ENCODE assay signal across 8 cellular contexts in the genomic region with DNA sequence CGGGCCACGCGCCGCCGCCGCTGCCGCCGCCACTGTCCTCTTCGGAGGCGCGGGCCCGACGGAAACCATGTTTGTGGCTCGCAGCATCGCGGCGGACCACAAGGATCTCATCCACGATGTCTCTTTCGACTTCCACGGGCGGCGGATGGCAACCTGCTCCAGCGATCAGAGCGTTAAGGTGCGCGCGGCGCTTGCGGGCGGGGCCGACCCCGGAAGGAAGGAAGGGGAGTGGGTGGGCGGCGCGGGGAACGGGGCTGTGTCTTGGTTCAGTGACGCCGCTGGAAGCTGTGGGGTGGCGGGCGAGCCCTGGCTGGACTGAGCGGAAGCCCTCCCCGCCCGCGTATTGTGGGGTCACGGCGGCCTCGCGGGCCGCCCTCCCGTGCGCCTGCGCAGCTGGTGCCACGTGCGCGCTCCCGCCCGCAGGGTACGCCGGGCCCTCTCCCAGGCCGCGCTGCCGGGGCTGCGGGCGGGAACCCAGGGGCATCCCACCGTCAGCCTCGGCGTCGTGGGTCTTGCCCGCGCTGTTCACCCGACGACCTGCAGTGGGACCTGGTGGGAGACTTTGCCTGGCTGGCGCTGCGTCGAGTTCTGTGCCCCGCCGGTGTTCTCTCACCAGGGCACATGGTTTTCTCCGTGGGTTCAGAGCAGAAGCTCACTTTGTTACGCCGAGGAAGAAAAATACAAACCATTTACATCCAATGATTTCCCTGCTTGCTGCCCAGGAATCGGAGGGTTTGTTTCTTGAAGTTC. TPM values are rescaled to one million over a fixed set of nuclear protein-coding genes. Genes with fewer than 3 reads are reported as not detected.
DNase-seq lines count a peak whose midpoint lies in the region; ATAC-seq and TF ChIP-seq lines count a peak whose summit lies in the region.

No MANE protein-coding gene starts in this region.

- no peaks in the 10 kb centered on the region for H3K27me3 ChIP-seq in BE2C
- H3K27me3 ChIP-seq in colonic mucosa: no peaks in the 10 kb centered on the region

- DNase-seq in BE2C: peak; percentile 90
- peak; percentile 85 to 86 for DNase-seq in NCI-H524 (lab: John Stamatoyannopoulos, UW)
- peak; percentile 99 for DNase-seq in activated CD4-positive, alpha-beta T cell treated with anti-CD3 and anti-CD28 coated beads for 48 hours
- peak; percentile 94 for DNase-seq in colonic mucosa
- DNase-seq in left kidney (ENCODE audit: low read depth, low spot score): peak; percentile 95
- peak; percentile 97 to 98 for DNase-seq in stimulated activated CD4-positive, alpha-beta T cell treated with anti-CD3 and anti-CD28 coated beads, Interleukin-1b, Interleukin-23, amount 100 ng/mL, for 4 hours (ENCODE audit: low read depth in 2 of 2)

- H3K4me3 ChIP-seq in BE2C (ENCODE audit: low read depth, low read length): peak overlapping the region; percentile 49
- H3K4me3 ChIP-seq in colonic mucosa: peak overlapping the region; percentile 59

- no peaks in the 10 kb centered on the region; the same call in 1 of the 2 replicates for H3K36me3 ChIP-seq in BE2C
- no peaks in the 10 kb centered on the region for H3K36me3 ChIP-seq in colonic mucosa

- H3K27ac ChIP-seq in colonic mucosa: peak overlapping the region; percentile 92

- intact Hi-C loops in colonic mucosa (cut with DNase I): no loop called here

- H3K9ac ChIP-seq in colonic mucosa (ENCODE audit: low read depth in 2 of 2, low read length in 2 of 2): peak overlapping the region; percentile 79 to 86

- TF ChIP-seq POLR2A in GM19193 (IDR thresholded peaks at IDR 0.05; ENCODE audit: extremely low read depth, insufficient read depth, insufficient read length): peak; percentile 83

- TF ChIP-seq CTCF in BE2C (IDR thresholded peaks at IDR 0.05; ENCODE audit: low read depth, low read length) (no peak), colonic mucosa (IDR thresholded peaks at IDR 0.05) (no peak)

- no peaks in the 10 kb centered on the region for H3K4me1 ChIP-seq in BE2C
- H3K4me1 ChIP-seq in colonic mucosa: no peaks in the 10 kb centered on the region

- peak; percentile 63 for ATAC-seq in HG03378 (IDR thresholded peaks at IDR 0.05; ENCODE audit: unreplicated experiment)

- H3K9me3 ChIP-seq in BE2C (no peaks in the 10 kb centered on the region), colonic mucosa (no peaks in the 10 kb centered on the region)

RNA-seq across cellular contexts. Expression of gene SEH1L, which starts 0.4 kb away (rescaled TPM):
- polyA plus RNA-seq in BE2C (2012; ENCODE audit: insufficient read depth, insufficient read length, low read depth): 22.0 TPM
- total RNA-seq in colonic mucosa: 10 to 100 TPM; 35.1 to 55.6 TPM

RNA-seq across cellular contexts. Expression of gene CEP192, which starts 42.9 kb away (rescaled TPM):
- polyA plus RNA-seq in BE2C (2012; ENCODE audit: insufficient read depth, insufficient read length, low read depth): 12.5 TPM
- total RNA-seq in colonic mucosa: 10 to 100 TPM; 23.7 to 26.9 TPM

Comparison
In these comparisons a context has a peak if more than half of its experiments do, and no peak if none do; other contexts are left out.
1. Peak in every context shown above with its lines: DNase-seq, ATAC-seq, H3K4me3 ChIP-seq and H3K27ac ChIP-seq.